In the genomic region with DNA sequence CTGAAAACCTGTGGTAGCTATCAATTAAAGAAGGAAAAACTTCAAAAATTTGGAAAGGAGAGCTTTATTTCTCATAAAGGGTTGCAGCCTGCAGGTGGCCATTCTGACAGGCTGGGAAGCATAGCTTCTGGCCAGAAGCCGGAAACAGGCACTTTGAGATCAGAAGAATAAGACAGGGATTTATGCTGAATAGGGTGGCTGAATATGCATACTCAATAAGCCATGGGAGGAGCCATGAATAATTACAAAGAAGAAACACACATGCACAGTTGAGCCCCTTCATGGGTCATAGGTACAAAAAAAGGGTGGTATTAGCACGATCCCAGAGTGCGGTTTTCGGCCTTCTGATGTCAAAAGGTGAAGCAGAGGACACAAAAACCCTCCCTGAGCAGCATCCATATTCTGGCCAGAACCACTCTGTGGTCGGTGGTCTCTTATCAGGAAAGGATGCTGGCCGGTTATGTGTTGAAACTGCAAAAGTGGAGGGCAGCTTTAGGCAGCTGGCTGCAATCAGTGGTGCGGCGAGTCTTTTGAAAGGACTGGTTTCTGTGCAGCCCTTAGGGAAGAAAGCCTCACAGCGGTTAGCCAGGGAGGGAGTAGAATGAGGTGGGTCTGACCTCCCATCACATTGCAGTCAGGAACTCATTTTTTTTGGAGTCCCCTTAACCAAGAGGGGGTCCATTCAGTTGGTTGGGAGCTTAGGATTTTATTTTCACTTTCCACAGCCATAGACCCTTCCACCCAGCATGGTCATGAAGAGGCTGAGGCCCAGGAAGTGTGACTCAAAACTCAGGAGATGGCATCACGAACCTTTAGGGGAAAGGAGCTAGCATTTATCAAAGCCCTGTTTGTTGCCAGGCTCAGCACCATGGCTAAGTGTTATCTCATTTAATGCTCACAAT, we compare ENCODE assay signal across 1 cellular context.
TF ChIP-seq lines count a peak whose summit lies in the region.

No MANE protein-coding gene starts in this region.

TF ChIP-seq in HCT116, 20 proteins besides CTCF, POLR2A, EP300 and RAD21:
- TF ChIP-seq ATF3 (IDR thresholded peaks at IDR 0.05) (no peak), SIN3A (IDR thresholded peaks at IDR 0.05; ENCODE audit: low read depth) (no peak)
TF ChIP-seq in HCT116: peak in this region for 0.
